In genomic region chrX:20285513-20285912, GRCh38 we compare ENCODE assay signal across 24 cellular contexts. TPM values are rescaled to one million over a fixed set of nuclear protein-coding genes. Genes with fewer than 3 reads are reported as not detected.
DNase-seq lines count a peak whose midpoint lies in the region; ATAC-seq, FAIRE-seq and TF ChIP-seq lines count a peak whose summit lies in the region.
"Had no signal": no experiment of that assay in that cellular context is flagged by ENCODE, and none has a peak within 500 bp of the region (broad histone marks: within the 10 kb centered on the region; RNA-seq: fewer than 3 reads in every experiment).

No MANE protein-coding gene starts in this region.

- H3K4me3 ChIP-seq in SK-N-SH (ENCODE audit: low read depth in 2 of 2, low read length in 1 of 2) (no peak overlapping the region), adipocyte (ENCODE audit: low read length) (no peak overlapping the region), small intestine (ENCODE audit: low read depth in 1 of 2, low read length in 2 of 2) (no peak overlapping the region)
- H3K4me3 ChIP-seq: BLaER1 had no signal

- no peaks in the 10 kb centered on the region for H3K9me2 ChIP-seq in SK-N-SH

- no peak for TF ChIP-seq EP300 in SK-N-SH (IDR thresholded peaks at IDR 0.05; ENCODE audit: borderline replicate concordance in 1 of 2, low read depth in 1 of 2, low read length in 1 of 2)

- intact Hi-C loops in posterior cingulate gyrus (cut with DNase I), result no loop called here

- TF ChIP-seq RAD21 in SK-N-SH (IDR thresholded peaks at IDR 0.05; ENCODE audit: low read length), result no peak

- H3K4me1 ChIP-seq in SK-N-SH (ENCODE audit: control insufficient read depth in 1 of 2, insufficient read depth in 2 of 2, low read depth in 1 of 2, low read length in 1 of 2) (no peaks in the 10 kb centered on the region; a peak in 1 of 4 replicates), adipocyte (ENCODE audit: control insufficient read depth, insufficient read depth, low read length) (peaks cover 10% of the 10 kb centered on the region), small intestine (ENCODE audit: control insufficient read depth in 2 of 2, insufficient read depth in 1 of 2, low read depth in 1 of 2, low read length in 1 of 2) (no peaks in the 10 kb centered on the region)
- H3K4me1 ChIP-seq: BLaER1 had no signal

- no peaks in the 10 kb centered on the region for H3K9me3 ChIP-seq in SK-N-SH
- peaks cover 7% of the 10 kb centered on the region for H3K9me3 ChIP-seq in adipocyte (ENCODE audit: control insufficient read depth, low read length)
- H3K9me3 ChIP-seq in small intestine (ENCODE audit: control insufficient read depth, low read depth), result no peaks in the 10 kb centered on the region

- H3K27ac ChIP-seq in SK-N-SH (ENCODE audit: low read depth in 2 of 2, low read length in 1 of 2) (peak overlapping the region in 1 of 2 experiments; percentile 58; a peak in 2 of 4 replicates), small intestine (ENCODE audit: low read depth in 1 of 2, low read length in 1 of 2) (no peak overlapping the region)
- H3K27ac ChIP-seq: 22Rv1, BLaER1, KMS-11 had no signal

- no peak overlapping the region for H2AFZ ChIP-seq in SK-N-SH (ENCODE audit: low read depth)

- DNase-seq in SK-N-SH (no peak), adipocyte (ENCODE audit: low read depth) (peak; percentile 34), iris pigment epithelial cell (ENCODE audit: low read depth) (peak; percentile 10), small intestine (no peak), posterior cingulate gyrus (no peak), NCI-H1048 (lab: John Stamatoyannopoulos, UW) (no peak)
- DNase-seq: Calu3; CD8-positive, alpha-beta T cell; DMS53; EL; MV-4-11; NCI-H1417; NCI-H187; NCI-H2227 treated with DMSO at 0.1 percent for 48 hours; NCI-H510A treated with DMSO at 0.1 percent for 48 hours; RPMI8226; SHP77 treated with DMSO at 0.1 percent for 48 hours had no signal

- no peaks in the 10 kb centered on the region for H3F3A ChIP-seq in SK-N-SH (replicated peaks; ENCODE audit: insufficient read depth)

- no peak for TF ChIP-seq CTCF in SK-N-SH (IDR thresholded peaks at IDR 0.05)

- ATAC-seq in SK-N-SH treated with all-trans-retinoic acid at 6 μM for 48 hours (peak; percentile 57), GM19023 (IDR thresholded peaks at IDR 0.05; ENCODE audit: unreplicated experiment) (no peak)
- ATAC-seq: CD8-positive, alpha-beta T cell had no signal

- H4K20me1 ChIP-seq in SK-N-SH (ENCODE audit: insufficient read depth), result no peaks in the 10 kb centered on the region
- H4K20me1 ChIP-seq: BLaER1 had no signal

- H3K4me2 ChIP-seq in SK-N-SH, result no peak overlapping the region
- H3K4me2 ChIP-seq: BLaER1, KMS-11 had no signal

- FAIRE-seq in small intestine (lab: Jason Lieb, UNC), result peak; percentile 80
- FAIRE-seq: GM12892, GM18507 had no signal

- no peak overlapping the region for H3K9ac ChIP-seq in SK-N-SH
- no peak overlapping the region for H3K9ac ChIP-seq in adipocyte (ENCODE audit: low read length)
- H3K9ac ChIP-seq: BLaER1, KMS-11 had no signal

- 34% methylated on average over 2 of the region's 2 CpGs for WGBS in SK-N-SH (ENCODE audit: low lambda C conversion rate)
- WGBS in small intestine, 3 donors, result 44 to 65% (median 50%) methylated on average over 2 of the region's 2 CpGs

- no peaks in the 10 kb centered on the region for H3K79me2 ChIP-seq in SK-N-SH (ENCODE audit: insufficient read depth)

- no peaks in the 10 kb centered on the region for H3K36me3 ChIP-seq in SK-N-SH (replicated peaks in 1 of 2; ENCODE audit: control insufficient read depth in 1 of 2, insufficient read depth in 2 of 2, low read length in 1 of 2)
- no peaks in the 10 kb centered on the region for H3K36me3 ChIP-seq in adipocyte (ENCODE audit: control insufficient read depth, insufficient read depth, low read length, severe bottlenecking)
- H3K36me3 ChIP-seq in small intestine (ENCODE audit: control insufficient read depth in 2 of 2, insufficient read depth in 2 of 2, low read length in 2 of 2), result no peaks in the 10 kb centered on the region
- H3K36me3 ChIP-seq: BLaER1 had no signal

- CTCF ChIA-PET in SK-N-SH (lab: Yijun Ruan, JAX), result no interaction called here

- H3K27me3 ChIP-seq in SK-N-SH (ENCODE audit: insufficient read depth), result no peaks in the 10 kb centered on the region
- H3K27me3 ChIP-seq in adipocyte (replicated peaks; ENCODE audit: control insufficient read depth, insufficient read depth, low read length), result peaks cover 7% of the 10 kb centered on the region
- no peaks in the 10 kb centered on the region for H3K27me3 ChIP-seq in small intestine (ENCODE audit: control insufficient read depth in 2 of 2, insufficient read depth in 2 of 2, low read length in 2 of 2)
- H3K27me3 ChIP-seq: BLaER1 had no signal

- POLR2A ChIA-PET in SK-N-SH (lab: Yijun Ruan, JAX), result no interaction called here

TF ChIP-seq in SK-N-SH treated with all-trans-retinoic acid at 6 μM for 48 hours, 23 proteins besides CTCF, POLR2A, EP300 and RAD21 (continues in another document):
- TF ChIP-seq CREB5 (CRISPR knock-in tag; IDR thresholded peaks at IDR 0.05; ENCODE audit: low read depth), result no peak
- TF ChIP-seq BACH2 (CRISPR knock-in tag; IDR thresholded peaks at IDR 0.05; ENCODE audit: borderline replicate concordance), result no peak
- TF ChIP-seq TCF4 (CRISPR knock-in tag; IDR thresholded peaks at IDR 0.05; ENCODE audit: borderline replicate concordance), result no peak

TF ChIP-seq in SK-N-SH, 30 proteins besides CTCF, POLR2A, EP300 and RAD21:
- TF ChIP-seq USF2 (IDR thresholded peaks at IDR 0.05; ENCODE audit: borderline replicate concordance, low read depth, low read length) (no peak), SMC3 (IDR thresholded peaks at IDR 0.05; ENCODE audit: low read depth, low read length) (no peak), FOXJ3 (CRISPR knock-in tag; IDR thresholded peaks at IDR 0.05) (no peak), RXRA (IDR thresholded peaks at IDR 0.05; ENCODE audit: borderline replicate concordance, low read depth) (no peak), TAF1 (IDR thresholded peaks at IDR 0.05; ENCODE audit: borderline replicate concordance, low read depth, low read length) (no peak), ELF1 (IDR thresholded peaks at IDR 0.05) (no peak), SIN3A (IDR thresholded peaks at IDR 0.05; ENCODE audit: borderline replicate concordance, low read depth, low read length) (no peak), NRF1 (IDR thresholded peaks at IDR 0.05; ENCODE audit: low read depth, low read length) (no peak), NFIC (IDR thresholded peaks at IDR 0.05; ENCODE audit: borderline replicate concordance) (no peak), FOXM1 (IDR thresholded peaks at IDR 0.05; ENCODE audit: low read depth) (no peak), USF1 (IDR thresholded peaks at IDR 0.05; ENCODE audit: borderline replicate concordance, low read depth) (no peak), ZBTB33 (IDR thresholded peaks at IDR 0.05; ENCODE audit: borderline replicate concordance, low read depth) (no peak), GATA2 (CRISPR knock-in tag; IDR thresholded peaks at IDR 0.05) (no peak), FOSL2 (IDR thresholded peaks at IDR 0.05; ENCODE audit: borderline replicate concordance, low read depth) (no peak)

RNA-seq across cellular contexts. Expression of gene RPS6KA3, which starts 18.8 kb away (rescaled TPM):
- polyA plus RNA-seq in SK-N-SH (2012; rRNA removed) (14.3 and 20.8 TPM in 2 replicates), small intestine (10 to 100 TPM; 11.1 to 18.0 (median 15.2) TPM)
- 21.6 and 24.3 TPM in 2 replicates for polyA plus RNA-seq in SK-N-SH (2012; cell fraction: cytosol; rRNA removed)
- 10.5 and 22.1 TPM in 2 replicates for polyA plus RNA-seq in SK-N-SH (2012; cell fraction: nucleus; rRNA removed)

Comparison
In these comparisons a context has a peak if more than half of its experiments do, and no peak if none do; other contexts are left out.
1. DNase-seq: peak in adipocyte (single experiment) and iris pigment epithelial cell (single experiment); none in SK-N-SH (single experiment), small intestine (single experiment), posterior cingulate gyrus (0 of 10) and NCI-H1048 (single experiment).